1 cellular context compared by ENCODE assay signal in the genomic region with DNA sequence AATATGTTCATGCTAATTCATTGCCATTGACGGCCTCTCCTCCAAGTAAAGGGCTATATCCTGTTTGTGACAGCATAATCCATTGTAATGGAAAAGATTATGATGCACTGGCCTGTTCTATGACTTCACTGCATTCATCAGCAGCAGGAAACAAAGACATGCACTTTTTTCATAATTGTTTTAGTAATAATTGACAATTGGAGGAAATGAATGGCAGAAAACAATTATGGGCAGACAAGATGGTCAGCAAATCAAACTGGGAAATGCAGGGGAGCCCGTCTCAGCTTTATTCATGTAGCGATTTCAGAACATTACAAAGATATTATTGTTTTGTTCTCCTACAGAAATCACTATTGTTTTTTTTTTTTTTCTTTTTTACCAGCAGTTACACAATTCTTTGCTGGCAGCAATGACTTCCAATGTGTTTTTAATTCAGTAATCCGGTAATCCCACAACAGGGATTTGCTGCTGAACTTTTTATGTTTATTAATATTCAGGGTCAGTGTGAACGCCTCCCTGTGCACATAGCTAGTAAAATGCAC.
TF ChIP-seq lines count a peak whose summit lies in the region.

No MANE protein-coding gene starts in this region.

TF ChIP-seq in endothelial cell of umbilical vein, 7 proteins besides CTCF, POLR2A, EP300 and RAD21:
- TF ChIP-seq, protein P1, sequence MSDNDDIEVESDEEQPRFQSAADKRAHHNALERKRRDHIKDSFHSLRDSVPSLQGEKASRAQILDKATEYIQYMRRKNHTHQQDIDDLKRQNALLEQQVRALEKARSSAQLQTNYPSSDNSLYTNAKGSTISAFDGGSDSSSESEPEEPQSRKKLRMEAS (IDR thresholded peaks at IDR 0.05; ENCODE audit: insufficient read depth, insufficient read length), result no peak
- TF ChIP-seq EZH2 (IDR thresholded peaks at IDR 0.05; ENCODE audit: borderline replicate concordance, low read depth, low read length, severe bottlenecking), result no peak
- TF ChIP-seq JUN (IDR thresholded peaks at IDR 0.05; ENCODE audit: borderline replicate concordance, insufficient read depth, insufficient read length, low read depth), result peak; percentile 87
